Comparison of ENCODE assay signal across 20 cellular contexts in genomic region chr11:131534031-131534430, GRCh38.
"Had no signal": no experiment of that assay in that cellular context is flagged by ENCODE, and none has a peak within 500 bp of the region (broad histone marks: within the 10 kb centered on the region; RNA-seq: fewer than 3 reads in every experiment).

No MANE protein-coding gene starts in this region.

- H3K9ac ChIP-seq: neural progenitor cell had no signal

- H3K36me3 Mint-ChIP-seq: activated naive CD4-positive, alpha-beta T cell treated with anti-CD3 and anti-CD28 coated beads, Interleukin-2, amount 50 U/mL, for 24 hours; naive thymus-derived CD4-positive, alpha-beta T cell; neural progenitor cell; stimulated activated effector memory CD8-positive, alpha-beta T cell treated with anti-CD3 and anti-CD28 coated beads, Interleukin-12 subunit alpha, Interleukin-12 subunit beta, amount 100 ng/mL, for 72 hours had no signal

- H3K36me3 ChIP-seq: breast epithelium, neural progenitor cell, ovary, stomach, uterus had no signal

- H3K4me1 Mint-ChIP-seq: activated naive CD4-positive, alpha-beta T cell treated with anti-CD3 and anti-CD28 coated beads, Interleukin-2, amount 50 U/mL, for 24 hours; naive thymus-derived CD4-positive, alpha-beta T cell; stimulated activated effector memory CD8-positive, alpha-beta T cell treated with anti-CD3 and anti-CD28 coated beads, Interleukin-12 subunit alpha, Interleukin-12 subunit beta, amount 100 ng/mL, for 72 hours had no signal

- H3K4me3 Mint-ChIP-seq: activated CD8-positive, alpha-beta T cell treated with anti-CD3 and anti-CD28 coated beads, Interleukin-2, amount 10 ng/mL, durations not matched to agents 7 days and 5 days; activated naive CD4-positive, alpha-beta T cell treated with anti-CD3 and anti-CD28 coated beads, Interleukin-2, amount 50 U/mL, for 24 hours; naive thymus-derived CD4-positive, alpha-beta T cell; neural progenitor cell; stimulated activated effector memory CD8-positive, alpha-beta T cell treated with anti-CD3 and anti-CD28 coated beads, Interleukin-12 subunit alpha, Interleukin-12 subunit beta, amount 100 ng/mL, for 72 hours had no signal

- H3K4me3 ChIP-seq: breast epithelium, neural progenitor cell, ovary, stomach, testis, uterus had no signal

- DNase-seq: activated CD4-positive, alpha-beta T cell treated with anti-CD3 and anti-CD28 coated beads, Interleukin-2, amount 50 U/mL, for 1 hour; activated CD8-positive, alpha-beta T cell treated with anti-CD3 and anti-CD28 coated beads, Interleukin-2, amount 10 ng/mL, durations not matched to agents 7 days and 5 days; activated gamma-delta T cell treated with Interleukin-2 at 50 U/mL for 16 hours; cortex of kidney; effector CD4-positive, alpha-beta T cell; foreskin fibroblast; left ventricle myocardium superior; mesendoderm; naive thymus-derived CD4-positive, alpha-beta T cell; ovary; small intestine; stimulated activated CD4-positive, alpha-beta T cell treated with anti-CD3 and anti-CD28 coated beads, Interleukin-2, amount 100 ng/mL, for 24 hours; stomach; testis; trophoblast cell; uterus had no signal

- H3K27me3 Mint-ChIP-seq: activated naive CD4-positive, alpha-beta T cell treated with anti-CD3 and anti-CD28 coated beads, Interleukin-2, amount 50 U/mL, for 24 hours had no signal

- H3K9me3 ChIP-seq: breast epithelium, ovary, stomach, testis, uterus had no signal

- H3K27ac ChIP-seq: breast epithelium, neural progenitor cell, ovary, stomach, testis, uterus had no signal

- H3K9me3 Mint-ChIP-seq: activated naive CD4-positive, alpha-beta T cell treated with anti-CD3 and anti-CD28 coated beads, Interleukin-2, amount 50 U/mL, for 24 hours; neural progenitor cell had no signal

- H3K4me1 ChIP-seq: breast epithelium, stomach, uterus had no signal

- H3K27ac Mint-ChIP-seq: activated CD8-positive, alpha-beta T cell treated with anti-CD3 and anti-CD28 coated beads, Interleukin-2, amount 10 ng/mL, durations not matched to agents 7 days and 5 days; activated naive CD4-positive, alpha-beta T cell treated with anti-CD3 and anti-CD28 coated beads, Interleukin-2, amount 50 U/mL, for 24 hours; naive thymus-derived CD4-positive, alpha-beta T cell; neural progenitor cell; stimulated activated effector memory CD8-positive, alpha-beta T cell treated with anti-CD3 and anti-CD28 coated beads, Interleukin-12 subunit alpha, Interleukin-12 subunit beta, amount 100 ng/mL, for 72 hours had no signal

- H3K27me3 ChIP-seq: neural progenitor cell, ovary, stomach, testis, uterus had no signal
